1 cellular context compared by ENCODE assay signal in the genomic region with DNA sequence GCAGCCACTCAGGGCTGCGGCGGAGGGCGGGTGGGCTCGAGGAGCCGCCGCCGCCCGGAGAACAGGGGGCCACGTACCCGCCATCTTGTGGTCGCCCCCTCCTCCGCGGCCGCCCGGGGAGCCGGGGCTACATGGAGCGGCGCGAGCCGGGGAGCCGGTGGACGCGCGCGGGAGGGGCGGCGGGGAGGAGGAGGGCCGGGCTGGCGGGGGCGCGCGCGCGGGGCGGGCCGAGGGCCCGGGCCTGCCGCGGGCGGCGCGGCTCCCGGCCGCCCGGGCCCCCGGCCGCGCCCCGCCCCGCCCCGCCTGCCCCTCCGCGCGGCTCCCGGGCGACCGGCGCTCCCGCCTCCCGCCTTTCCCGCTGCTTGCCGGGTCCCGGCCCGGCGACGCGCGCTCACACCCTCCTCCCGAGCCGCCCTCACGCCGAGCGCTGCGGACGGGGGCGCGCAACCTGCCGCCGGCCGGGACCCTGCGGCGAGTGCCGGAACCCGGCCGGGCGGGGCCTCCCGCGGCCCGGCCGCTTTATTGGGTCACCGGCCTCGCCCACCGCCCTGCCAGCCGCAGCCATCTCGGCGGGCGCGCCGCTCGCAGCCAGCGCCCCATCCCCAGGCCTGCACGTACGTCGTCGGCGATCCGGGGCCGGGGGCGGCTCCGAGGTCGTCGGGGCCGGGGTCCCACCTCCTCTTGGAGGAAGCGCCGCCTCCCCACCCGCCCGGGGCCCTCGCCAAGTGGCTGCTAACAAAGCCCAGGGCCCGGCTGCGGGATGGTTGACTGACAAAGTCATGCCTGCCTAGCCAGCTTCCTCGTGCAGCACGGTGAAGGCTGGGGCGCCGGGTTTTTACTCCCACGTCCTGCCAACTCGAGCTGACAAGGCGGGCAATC.
TF ChIP-seq lines count a peak whose summit lies in the region.

PPP4R1 (minus strand) TSS at position 159 of the 879 bp plus-strand sequence; CDS start at position 84, 75 bp downstream.

TF ChIP-seq in K562, 482 proteins besides CTCF, POLR2A, EP300 and RAD21 (continued from another document and continues in another):
- TF ChIP-seq, protein P1, sequence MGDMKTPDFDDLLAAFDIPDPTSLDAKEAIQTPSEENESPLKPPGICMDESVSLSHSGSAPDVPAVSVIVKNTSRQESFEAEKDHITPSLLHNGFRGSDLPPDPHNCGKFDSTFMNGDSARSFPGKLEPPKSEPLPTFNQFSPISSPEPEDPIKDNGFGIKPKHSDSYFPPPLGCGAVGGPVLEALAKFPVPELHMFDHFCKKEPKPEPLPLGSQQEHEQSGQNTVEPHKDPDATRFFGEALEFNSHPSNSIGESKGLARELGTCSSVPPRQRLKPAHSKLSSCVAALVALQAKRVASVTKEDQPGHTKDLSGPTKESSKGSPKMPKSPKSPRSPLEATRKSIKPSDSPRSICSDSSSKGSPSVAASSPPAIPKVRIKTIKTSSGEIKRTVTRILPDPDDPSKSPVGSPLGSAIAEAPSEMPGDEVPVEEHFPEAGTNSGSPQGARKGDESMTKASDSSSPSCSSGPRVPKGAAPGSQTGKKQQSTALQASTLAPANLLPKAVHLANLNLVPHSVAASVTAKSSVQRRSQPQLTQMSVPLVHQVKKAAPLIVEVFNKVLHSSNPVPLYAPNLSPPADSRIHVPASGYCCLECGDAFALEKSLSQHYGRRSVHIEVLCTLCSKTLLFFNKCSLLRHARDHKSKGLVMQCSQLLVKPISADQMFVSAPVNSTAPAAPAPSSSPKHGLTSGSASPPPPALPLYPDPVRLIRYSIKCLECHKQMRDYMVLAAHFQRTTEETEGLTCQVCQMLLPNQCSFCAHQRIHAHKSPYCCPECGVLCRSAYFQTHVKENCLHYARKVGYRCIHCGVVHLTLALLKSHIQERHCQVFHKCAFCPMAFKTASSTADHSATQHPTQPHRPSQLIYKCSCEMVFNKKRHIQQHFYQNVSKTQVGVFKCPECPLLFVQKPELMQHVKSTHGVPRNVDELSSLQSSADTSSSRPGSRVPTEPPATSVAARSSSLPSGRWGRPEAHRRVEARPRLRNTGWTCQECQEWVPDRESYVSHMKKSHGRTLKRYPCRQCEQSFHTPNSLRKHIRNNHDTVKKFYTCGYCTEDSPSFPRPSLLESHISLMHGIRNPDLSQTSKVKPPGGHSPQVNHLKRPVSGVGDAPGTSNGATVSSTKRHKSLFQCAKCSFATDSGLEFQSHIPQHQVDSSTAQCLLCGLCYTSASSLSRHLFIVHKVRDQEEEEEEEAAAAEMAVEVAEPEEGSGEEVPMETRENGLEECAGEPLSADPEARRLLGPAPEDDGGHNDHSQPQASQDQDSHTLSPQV (IDR thresholded peaks at IDR 0.05) = peak; percentile 90
- TF ChIP-seq CREB3L1 (IDR thresholded peaks at IDR 0.05; ENCODE audit: borderline replicate concordance, low read depth) = peak; percentile 25; the same call in 1 of the 2 replicates
- 0 out of 2 replicates have a peak, but pooled peaks have one; percentile 59 for TF ChIP-seq ZBTB17 (CRISPR knock-in tag; IDR thresholded peaks at IDR 0.05)
- peak; percentile 80 for TF ChIP-seq POLR2G (IDR thresholded peaks at IDR 0.05; ENCODE audit: low read depth, low read length)
- peak; percentile 79 for TF ChIP-seq RBFOX2 (IDR thresholded peaks at IDR 0.05; ENCODE audit: low read depth, low read length)
- no peak for TF ChIP-seq BRD9 (IDR thresholded peaks at IDR 0.05; ENCODE audit: low read depth, partially characterized antibody)
- TF ChIP-seq ZNF232 (CRISPR knock-in tag; IDR thresholded peaks at IDR 0.05) = 0 out of 2 replicates have a peak, but pooled peaks have one; percentile 43
- peak; percentile 21; the same call in 1 of the 2 replicates for TF ChIP-seq NFIC (IDR thresholded peaks at IDR 0.05)
- TF ChIP-seq, protein P2, sequence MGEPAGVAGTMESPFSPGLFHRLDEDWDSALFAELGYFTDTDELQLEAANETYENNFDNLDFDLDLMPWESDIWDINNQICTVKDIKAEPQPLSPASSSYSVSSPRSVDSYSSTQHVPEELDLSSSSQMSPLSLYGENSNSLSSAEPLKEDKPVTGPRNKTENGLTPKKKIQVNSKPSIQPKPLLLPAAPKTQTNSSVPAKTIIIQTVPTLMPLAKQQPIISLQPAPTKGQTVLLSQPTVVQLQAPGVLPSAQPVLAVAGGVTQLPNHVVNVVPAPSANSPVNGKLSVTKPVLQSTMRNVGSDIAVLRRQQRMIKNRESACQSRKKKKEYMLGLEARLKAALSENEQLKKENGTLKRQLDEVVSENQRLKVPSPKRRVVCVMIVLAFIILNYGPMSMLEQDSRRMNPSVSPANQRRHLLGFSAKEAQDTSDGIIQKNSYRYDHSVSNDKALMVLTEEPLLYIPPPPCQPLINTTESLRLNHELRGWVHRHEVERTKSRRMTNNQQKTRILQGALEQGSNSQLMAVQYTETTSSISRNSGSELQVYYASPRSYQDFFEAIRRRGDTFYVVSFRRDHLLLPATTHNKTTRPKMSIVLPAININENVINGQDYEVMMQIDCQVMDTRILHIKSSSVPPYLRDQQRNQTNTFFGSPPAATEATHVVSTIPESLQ (CRISPR knock-in tag; IDR thresholded peaks at IDR 0.05) = no peak
- TF ChIP-seq REST (CRISPR knock-in tag; IDR thresholded peaks at IDR 0.05; ENCODE audit: low read depth) = peak; percentile 77
- TF ChIP-seq HNRNPLL (IDR thresholded peaks at IDR 0.05; ENCODE audit: low read depth, low read length, poor library complexity, severe bottlenecking) = peak; percentile 44
- no peak for TF ChIP-seq ZFP91 (CRISPR knock-in tag; IDR thresholded peaks at IDR 0.05)
- TF ChIP-seq, protein P3, sequence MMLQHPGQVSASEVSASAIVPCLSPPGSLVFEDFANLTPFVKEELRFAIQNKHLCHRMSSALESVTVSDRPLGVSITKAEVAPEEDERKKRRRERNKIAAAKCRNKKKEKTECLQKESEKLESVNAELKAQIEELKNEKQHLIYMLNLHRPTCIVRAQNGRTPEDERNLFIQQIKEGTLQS (IDR thresholded peaks at IDR 0.05) = no peak
- TF ChIP-seq, protein P3 (CRISPR knock-in tag; conservative IDR thresholded peaks at IDR 0.05) = no peak
- TF ChIP-seq, protein P4, sequence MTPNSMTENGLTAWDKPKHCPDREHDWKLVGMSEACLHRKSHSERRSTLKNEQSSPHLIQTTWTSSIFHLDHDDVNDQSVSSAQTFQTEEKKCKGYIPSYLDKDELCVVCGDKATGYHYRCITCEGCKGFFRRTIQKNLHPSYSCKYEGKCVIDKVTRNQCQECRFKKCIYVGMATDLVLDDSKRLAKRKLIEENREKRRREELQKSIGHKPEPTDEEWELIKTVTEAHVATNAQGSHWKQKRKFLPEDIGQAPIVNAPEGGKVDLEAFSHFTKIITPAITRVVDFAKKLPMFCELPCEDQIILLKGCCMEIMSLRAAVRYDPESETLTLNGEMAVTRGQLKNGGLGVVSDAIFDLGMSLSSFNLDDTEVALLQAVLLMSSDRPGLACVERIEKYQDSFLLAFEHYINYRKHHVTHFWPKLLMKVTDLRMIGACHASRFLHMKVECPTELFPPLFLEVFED (CRISPR knock-in tag; conservative IDR thresholded peaks at IDR 0.05) = no peak
- TF ChIP-seq NKRF (IDR thresholded peaks at IDR 0.05; ENCODE audit: borderline replicate concordance) = no peak
- peak; percentile 64; the same call in 1 of the 2 replicates for TF ChIP-seq CTBP1 (IDR thresholded peaks at IDR 0.05; ENCODE audit: borderline replicate concordance)
- TF ChIP-seq EGR1 (conservative IDR thresholded peaks at IDR 0.05) = peak; percentile 52; the same call in 1 of the 2 replicates
- no peak for TF ChIP-seq ZNF324 (CRISPR knock-in tag; IDR thresholded peaks at IDR 0.05)
- no peak for TF ChIP-seq NFYB (IDR thresholded peaks at IDR 0.05; ENCODE audit: extremely low read depth, insufficient read length)
- TF ChIP-seq, protein P5, sequence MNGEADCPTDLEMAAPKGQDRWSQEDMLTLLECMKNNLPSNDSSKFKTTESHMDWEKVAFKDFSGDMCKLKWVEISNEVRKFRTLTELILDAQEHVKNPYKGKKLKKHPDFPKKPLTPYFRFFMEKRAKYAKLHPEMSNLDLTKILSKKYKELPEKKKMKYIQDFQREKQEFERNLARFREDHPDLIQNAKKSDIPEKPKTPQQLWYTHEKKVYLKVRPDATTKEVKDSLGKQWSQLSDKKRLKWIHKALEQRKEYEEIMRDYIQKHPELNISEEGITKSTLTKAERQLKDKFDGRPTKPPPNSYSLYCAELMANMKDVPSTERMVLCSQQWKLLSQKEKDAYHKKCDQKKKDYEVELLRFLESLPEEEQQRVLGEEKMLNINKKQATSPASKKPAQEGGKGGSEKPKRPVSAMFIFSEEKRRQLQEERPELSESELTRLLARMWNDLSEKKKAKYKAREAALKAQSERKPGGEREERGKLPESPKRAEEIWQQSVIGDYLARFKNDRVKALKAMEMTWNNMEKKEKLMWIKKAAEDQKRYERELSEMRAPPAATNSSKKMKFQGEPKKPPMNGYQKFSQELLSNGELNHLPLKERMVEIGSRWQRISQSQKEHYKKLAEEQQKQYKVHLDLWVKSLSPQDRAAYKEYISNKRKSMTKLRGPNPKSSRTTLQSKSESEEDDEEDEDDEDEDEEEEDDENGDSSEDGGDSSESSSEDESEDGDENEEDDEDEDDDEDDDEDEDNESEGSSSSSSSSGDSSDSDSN (IDR thresholded peaks at IDR 0.05; ENCODE audit: borderline replicate concordance in 1 of 2, low read depth in 2 of 2, low read length in 2 of 2) = peak; percentile 40 to 58; a peak in 1 of 4 replicates
- TF ChIP-seq PHB (CRISPR knock-in tag; IDR thresholded peaks at IDR 0.05) = 0 out of 2 replicates have a peak, but pooled peaks have one; percentile 61
- peak; percentile 85; the same call in 1 of the 2 replicates for TF ChIP-seq L3MBTL2 (IDR thresholded peaks at IDR 0.05)
- TF ChIP-seq HNRNPL (IDR thresholded peaks at IDR 0.05; ENCODE audit: low read depth, low read length) = 0 out of 2 replicates have a peak, but pooled peaks have one; percentile 66
- peak; percentile 58; the same call in 1 of the 2 replicates for TF ChIP-seq PHF8 (IDR thresholded peaks at IDR 0.05; ENCODE audit: borderline replicate concordance, low read length)
- TF ChIP-seq KDM5B (IDR thresholded peaks at IDR 0.05; ENCODE audit: insufficient replicate concordance, low read depth, low read length) = peak; percentile 24
- TF ChIP-seq, protein P6, sequence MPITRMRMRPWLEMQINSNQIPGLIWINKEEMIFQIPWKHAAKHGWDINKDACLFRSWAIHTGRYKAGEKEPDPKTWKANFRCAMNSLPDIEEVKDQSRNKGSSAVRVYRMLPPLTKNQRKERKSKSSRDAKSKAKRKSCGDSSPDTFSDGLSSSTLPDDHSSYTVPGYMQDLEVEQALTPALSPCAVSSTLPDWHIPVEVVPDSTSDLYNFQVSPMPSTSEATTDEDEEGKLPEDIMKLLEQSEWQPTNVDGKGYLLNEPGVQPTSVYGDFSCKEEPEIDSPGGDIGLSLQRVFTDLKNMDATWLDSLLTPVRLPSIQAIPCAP (CRISPR knock-in tag; IDR thresholded peaks at IDR 0.05; ENCODE audit: borderline replicate concordance) = no peak
